Comparison of ENCODE assay signal across 12 cellular contexts in genomic region chr17:71921726-71922320, GRCh38.
DNase-seq lines count a peak whose midpoint lies in the region; ATAC-seq and TF ChIP-seq lines count a peak whose summit lies in the region.
"Had no signal": no experiment of that assay in that cellular context is flagged by ENCODE, and none has a peak within 500 bp of the region (broad histone marks: within the 10 kb centered on the region; RNA-seq: fewer than 3 reads in every experiment).

No MANE protein-coding gene starts in this region.

- H3K4me3 Mint-ChIP-seq in activated CD4-positive, alpha-beta memory T cell treated with anti-CD3 and anti-CD28 coated beads for 36 hours: no peak overlapping the region

- peaks cover 6% of the 10 kb centered on the region for H3K4me1 Mint-ChIP-seq in activated CD4-positive, alpha-beta memory T cell treated with anti-CD3 and anti-CD28 coated beads for 36 hours (ENCODE audit: low read depth)

- peaks cover 1% of the 10 kb centered on the region for H3K27me3 Mint-ChIP-seq in activated CD4-positive, alpha-beta memory T cell treated with anti-CD3 and anti-CD28 coated beads for 36 hours

- POLR2A ChIA-PET in activated CD4-positive, alpha-beta memory T cell treated with anti-CD3 and anti-CD28 coated beads for 36 hours (lab: Charles Lee): no interaction called here

- no peak for TF ChIP-seq CTCF in heart right ventricle (IDR thresholded peaks at IDR 0.05)

- H3K18ac ChIP-seq in mesendoderm (ENCODE audit: low read length): no peak overlapping the region

- no peak overlapping the region for H2BK120ac ChIP-seq in mesendoderm (ENCODE audit: low read depth, low read length)

- H3K27ac ChIP-seq in mesendoderm (ENCODE audit: low read depth, low read length): no peak overlapping the region
- no peak overlapping the region for H3K27ac ChIP-seq in heart right ventricle
- H3K27ac ChIP-seq: esophagus muscularis mucosa, skin epidermis, thoracic aorta had no signal

- H3K4me3 ChIP-seq in mesendoderm (ENCODE audit: low read length): no peak overlapping the region
- H3K4me3 ChIP-seq in heart right ventricle: no peak overlapping the region
- H3K4me3 ChIP-seq: esophagus muscularis mucosa, MG63, skin epidermis, thoracic aorta had no signal

- H3K79me2 ChIP-seq in mesendoderm (ENCODE audit: control insufficient read depth, insufficient read depth, low read length): no peaks in the 10 kb centered on the region

- H4K5ac ChIP-seq in mesendoderm (ENCODE audit: low read length): no peak overlapping the region

- H3K23ac ChIP-seq in mesendoderm (ENCODE audit: low read length): no peak overlapping the region

- H3K9ac ChIP-seq in mesendoderm (ENCODE audit: low read length): no peak overlapping the region

- no peak overlapping the region for H2BK5ac ChIP-seq in mesendoderm (ENCODE audit: low read length)

- DNase-seq in Daoy (ENCODE audit: low read depth) (peak; percentile 24), mesendoderm (peak; percentile 37), NCI-H1694 (lab: John Stamatoyannopoulos, UW) (no peak), heart right ventricle (no peak)
- DNase-seq in activated CD4-positive, alpha-beta memory T cell treated with anti-CD3 and anti-CD28 coated beads for 36 hours: peak; percentile 13
- DNase-seq: MG63 had no signal

- no peak overlapping the region for H3K4ac ChIP-seq in mesendoderm (ENCODE audit: low read depth, low read length)

- WGBS in mesendoderm (ENCODE audit: extremely low coverage, insufficient coverage, low lambda C conversion rate): no CpG with 5 or more reads among the region's 2 CpGs
- 81 to 90% methylated on average over 2 of the region's 2 CpGs for WGBS in heart right ventricle, 2 donors

- no peaks in the 10 kb centered on the region for H3K79me1 ChIP-seq in mesendoderm (ENCODE audit: low read length)

- peaks cover 9% of the 10 kb centered on the region for H3K9me3 Mint-ChIP-seq in activated CD4-positive, alpha-beta memory T cell treated with anti-CD3 and anti-CD28 coated beads for 36 hours

- peaks cover 2% of the 10 kb centered on the region for H3K4me1 ChIP-seq in mesendoderm (ENCODE audit: control insufficient read depth, low read depth, low read length)
- no peaks in the 10 kb centered on the region for H3K4me1 ChIP-seq in heart right ventricle
- H3K4me1 ChIP-seq: esophagus muscularis mucosa had no signal

- intact Hi-C loops in activated CD4-positive, alpha-beta memory T cell treated with anti-CD3 and anti-CD28 coated beads for 36 hours (cut with micrococcal nuclease): no loop called here
- intact Hi-C loops in heart right ventricle (cut with DNase I): no loop called here

- H3K27ac Mint-ChIP-seq in activated CD4-positive, alpha-beta memory T cell treated with anti-CD3 and anti-CD28 coated beads for 36 hours: peak overlapping the region; percentile 70

- no peaks in the 10 kb centered on the region for H3K9me3 ChIP-seq in heart right ventricle
- H3K9me3 ChIP-seq: esophagus muscularis mucosa, MG63, thoracic aorta had no signal

- no peak overlapping the region for H3K4me2 ChIP-seq in mesendoderm (ENCODE audit: low read length)

- no peak overlapping the region for H2AK5ac ChIP-seq in mesendoderm (ENCODE audit: low read length)

- no peak overlapping the region for H2BK15ac ChIP-seq in mesendoderm (replicated peaks; ENCODE audit: low read depth)

- H3K36me3 Mint-ChIP-seq in activated CD4-positive, alpha-beta memory T cell treated with anti-CD3 and anti-CD28 coated beads for 36 hours: no peaks in the 10 kb centered on the region

- CTCF ChIA-PET in activated CD4-positive, alpha-beta memory T cell treated with anti-CD3 and anti-CD28 coated beads for 36 hours (lab: Charles Lee): no interaction called here

- ATAC-seq in GM18868 (IDR thresholded peaks at IDR 0.05; ENCODE audit: unreplicated experiment): peak; percentile 87
- ATAC-seq in HG03159 (IDR thresholded peaks at IDR 0.05; ENCODE audit: unreplicated experiment): no peak
- ATAC-seq in heart right ventricle: no peak
- ATAC-seq: Panc1 had no signal

- no peak overlapping the region for H3K56ac ChIP-seq in mesendoderm (ENCODE audit: low read length)

- H3K27me3 ChIP-seq in mesendoderm (ENCODE audit: insufficient read depth, low read length, poor library complexity) (no peaks in the 10 kb centered on the region), heart right ventricle (no peaks in the 10 kb centered on the region)
- H3K27me3 ChIP-seq: MG63 had no signal

- H4K8ac ChIP-seq in mesendoderm (ENCODE audit: low read depth, low read length): no peak overlapping the region

- H3K36me3 ChIP-seq in mesendoderm (ENCODE audit: control insufficient read depth, insufficient read depth, low read length): no peaks in the 10 kb centered on the region
- no peaks in the 10 kb centered on the region for H3K36me3 ChIP-seq in heart right ventricle
- H3K36me3 ChIP-seq: esophagus muscularis mucosa, MG63, thoracic aorta had no signal

Comparison
In these comparisons a context has a peak if more than half of its experiments do, and no peak if none do; other contexts are left out.
1. DNase-seq: peak in Daoy (single experiment), activated CD4-positive, alpha-beta memory T cell treated with anti-CD3 and anti-CD28 coated beads for 36 hours (single experiment) and mesendoderm (single experiment); none in NCI-H1694 (single experiment) and heart right ventricle (0 of 2).